Comparison of ENCODE assay signal across 11 cellular contexts in genomic region chr7:158710651-158711102, GRCh38. TPM values are rescaled to one million over a fixed set of nuclear protein-coding genes. Genes with fewer than 3 reads are reported as not detected.
DNase-seq lines count a peak whose midpoint lies in the region; ATAC-seq, FAIRE-seq and TF ChIP-seq lines count a peak whose summit lies in the region.
"Had no signal": no experiment of that assay in that cellular context is flagged by ENCODE, and none has a peak within 500 bp of the region (broad histone marks: within the 10 kb centered on the region; RNA-seq: fewer than 3 reads in every experiment).

No MANE protein-coding gene starts in this region.

- TF ChIP-seq CTCF in H1 (IDR thresholded peaks at IDR 0.05; ENCODE audit: control extremely low read depth in 1 of 3, insufficient read depth in 1 of 3, low read depth in 1 of 3, low read length in 3 of 3): no peak
- no peak for TF ChIP-seq CTCF in upper lobe of left lung (IDR thresholded peaks at IDR 0.05)
- TF ChIP-seq CTCF in neural progenitor cell (IDR thresholded peaks at IDR 0.05): no peak

- no peaks in the 10 kb centered on the region for H4K20me1 ChIP-seq in H1 (replicated peaks in 1 of 2; ENCODE audit: control insufficient read depth in 1 of 2, insufficient read depth in 2 of 2, low read length in 2 of 2)
- no peaks in the 10 kb centered on the region for H4K20me1 ChIP-seq in neural progenitor cell (ENCODE audit: low read depth)

- TF ChIP-seq POLR2A in H1 (IDR thresholded peaks at IDR 0.05; ENCODE audit: control extremely low read depth in 1 of 2, low read depth in 2 of 2, low read length in 2 of 2) (no peak), upper lobe of left lung (IDR thresholded peaks at IDR 0.05) (no peak)

- no peak overlapping the region for H2BK12ac ChIP-seq in H1 (ENCODE audit: low read depth, low read length)

- no peak overlapping the region for H3K4me3 ChIP-seq in H1 (ENCODE audit: extremely low read depth in 1 of 4, insufficient read depth in 2 of 4, low read depth in 3 of 4, low read length in 4 of 4)
- H3K4me3 ChIP-seq in upper lobe of left lung: no peak overlapping the region
- H3K4me3 ChIP-seq in neural progenitor cell: no peak overlapping the region
- H3K4me3 ChIP-seq: GM23338 had no signal

- H3K4me1 ChIP-seq in H1 (replicated peaks in 1 of 4; ENCODE audit: control insufficient read depth in 3 of 4, insufficient read depth in 4 of 4, low read length in 3 of 4) (peaks cover 0 to 3% (median 0%) of the 10 kb centered on the region in 4 experiments; a peak in 1 of 7 replicates), upper lobe of left lung (peaks cover 0 to 6% (median 4%) of the 10 kb centered on the region in 4 donors), neural progenitor cell (no peaks in the 10 kb centered on the region)

- H3K4me2 ChIP-seq in H1 (ENCODE audit: insufficient read depth in 1 of 2, low read depth in 2 of 2, low read length in 2 of 2) (no peak overlapping the region), neural progenitor cell (no peak overlapping the region)
- H3K4me2 ChIP-seq: GM23338 had no signal

- no peaks in the 10 kb centered on the region for H3K79me2 ChIP-seq in H1 (ENCODE audit: control insufficient read depth in 1 of 2, insufficient read depth in 2 of 2, low read length in 2 of 2)
- H3K79me2 ChIP-seq in neural progenitor cell (ENCODE audit: low read depth): no peaks in the 10 kb centered on the region

- H3K4ac ChIP-seq in H1 (replicated peaks; ENCODE audit: insufficient read length, low read depth, low read length): no peak overlapping the region

- H3K56ac ChIP-seq in H1 (replicated peaks; ENCODE audit: insufficient read length, low read depth, low read length): no peak overlapping the region

- no peaks in the 10 kb centered on the region for H3K36me3 Mint-ChIP-seq in neural progenitor cell

- H2AK5ac ChIP-seq in H1 (ENCODE audit: low read depth, low read length): no peak overlapping the region

- FAIRE-seq in H1 (lab: Jason Lieb, UNC): no peak

- DNase-seq in left ventricle myocardium superior: no peak
- no peak for DNase-seq in Right ventricle myocardium inferior (ENCODE audit: missing footprints)
- DNase-seq in NOMO-1 (lab: John Stamatoyannopoulos, UW; ENCODE audit: unreplicated experiment in 2 of 2): peak; percentile 83 to 86
- DNase-seq in H1 (ENCODE audit: low read depth in 1 of 2, low spot score in 2 of 2): peak in 1 of 2 experiments; percentile 20
- DNase-seq in upper lobe of left lung: no peak
- no peak for DNase-seq in COLO668 (lab: John Stamatoyannopoulos, UW; ENCODE audit: unreplicated experiment)
- DNase-seq in OCI-M2 (lab: John Stamatoyannopoulos, UW; ENCODE audit: unreplicated experiment): no peak
- DNase-seq in neural progenitor cell (ENCODE audit: low spot score): no peak
- DNase-seq: NCI-H1092 treated with DMSO at 0.1 percent for 48 hours had no signal

- H4K8ac ChIP-seq in H1 (ENCODE audit: extremely low read depth, insufficient read depth, low read length): no peak overlapping the region

- H2AFZ ChIP-seq in H1 (ENCODE audit: low read length) (no peak overlapping the region), neural progenitor cell (replicated peaks) (no peak overlapping the region)
- H2AFZ ChIP-seq: GM23338 had no signal

- H2BK120ac ChIP-seq in H1 (replicated peaks; ENCODE audit: low read depth, low read length): no peak overlapping the region

- no peaks in the 10 kb centered on the region for H3K36me3 ChIP-seq in H1 (ENCODE audit: control insufficient read depth in 2 of 4, insufficient read depth in 4 of 4, low read length in 3 of 4)
- H3K36me3 ChIP-seq in upper lobe of left lung: no peaks in the 10 kb centered on the region
- no peaks in the 10 kb centered on the region for H3K36me3 ChIP-seq in neural progenitor cell

- no peak for TF ChIP-seq EP300 in H1 (IDR thresholded peaks at IDR 0.05; ENCODE audit: borderline replicate concordance in 1 of 2, low read depth in 2 of 2, low read length in 2 of 2)
- TF ChIP-seq EP300 in upper lobe of left lung (IDR thresholded peaks at IDR 0.05): no peak

- CTCF ChIA-PET in H1 (lab: Charles Lee; ENCODE audit: partially characterized antibody): interaction anchor here (1.2 to 2.2 kb wide), 3 partner anchors 23 to 200 kb away, joined by 3 to 12 read pairs (median 5); no protein-coding TSS in a partner anchor

- intact Hi-C loops in left ventricle myocardium superior (cut with micrococcal nuclease): no loop called here
- intact Hi-C loops in Right ventricle myocardium inferior (cut with DNase I): no loop called here

- H4K5ac ChIP-seq in H1 (ENCODE audit: insufficient read length, low read depth, low read length): no peak overlapping the region

- 0 out of 2 replicates have a peak overlapping the region, but pooled peaks have one; percentile 83 for H2BK15ac ChIP-seq in H1 (ENCODE audit: low read length)

- no peak for TF ChIP-seq RAD21 in H1 (IDR thresholded peaks at IDR 0.05 in 1 of 2, conservative IDR thresholded peaks at IDR 0.05 in 1 of 2; ENCODE audit: low read depth in 2 of 2, low read length in 2 of 2)

- no peak overlapping the region for H3K27ac ChIP-seq in H1 (ENCODE audit: low read depth, low read length)
- H3K27ac ChIP-seq in upper lobe of left lung: no peak overlapping the region
- no peak overlapping the region for H3K27ac ChIP-seq in neural progenitor cell
- H3K27ac ChIP-seq: VCaP had no signal

- no peaks in the 10 kb centered on the region for H3K27me3 ChIP-seq in H1 (replicated peaks in 1 of 4; ENCODE audit: control insufficient read depth in 3 of 4, extremely low read depth in 1 of 4, insufficient read depth in 3 of 4, low read length in 3 of 4)
- no peaks in the 10 kb centered on the region for H3K27me3 ChIP-seq in upper lobe of left lung
- H3K27me3 ChIP-seq in neural progenitor cell: no peaks in the 10 kb centered on the region

- no peaks in the 10 kb centered on the region for H3K9me3 ChIP-seq in H1 (ENCODE audit: insufficient read depth in 2 of 2, low read depth in 1 of 2, low read length in 1 of 2)
- H3K9me3 ChIP-seq in upper lobe of left lung: peaks cover 0 to 3% (median 0%) of the 10 kb centered on the region in 4 donors
- H3K9me3 ChIP-seq in neural progenitor cell (ENCODE audit: low read depth): no peaks in the 10 kb centered on the region

- H3K23ac ChIP-seq in H1 (ENCODE audit: insufficient read length): no peak overlapping the region

- H3K4me1 Mint-ChIP-seq in neural progenitor cell: peaks cover 2% of the 10 kb centered on the region

- H3K23me2 ChIP-seq in H1 (ENCODE audit: low read depth, low read length): no peaks in the 10 kb centered on the region

- H3K4me3 Mint-ChIP-seq in neural progenitor cell: no peak overlapping the region
- H3K4me3 Mint-ChIP-seq: GM23338 had no signal

- POLR2A ChIA-PET in H1 (lab: Charles Lee; ENCODE audit: partially characterized antibody): interaction anchor here (1.5 kb wide), 1 partner anchor 15 kb away, joined by 4 read pairs; no protein-coding TSS in a partner anchor

- H2BK20ac ChIP-seq in H1 (ENCODE audit: low read length): no peak overlapping the region

- no peak overlapping the region for H3K9ac ChIP-seq in H1 (replicated peaks in 1 of 4; ENCODE audit: extremely low read depth in 1 of 4, low read depth in 3 of 4, low read length in 3 of 4)
- H3K9ac ChIP-seq in neural progenitor cell: no peak overlapping the region

- peaks cover 9% of the 10 kb centered on the region for H3K9me3 Mint-ChIP-seq in neural progenitor cell

- no peak overlapping the region for H3K27ac Mint-ChIP-seq in neural progenitor cell
- H3K27ac Mint-ChIP-seq: GM23338 had no signal

- ATAC-seq in left ventricle myocardium superior (peak; percentile 29), Right ventricle myocardium inferior (no peak), upper lobe of left lung (ENCODE audit: low FRiP score in 2 of 2) (peak; percentile 23 to 78)
- ATAC-seq: GM23338 had no signal

- 91% methylated on average over 7 of the region's 7 CpGs; no CpG with 5 or more reads in 1 of the 2 experiments for WGBS in H1 (ENCODE audit: extremely low coverage in 1 of 2, insufficient coverage in 1 of 2, insufficient read length in 1 of 2, insufficient replicate concordance in 2 of 2, low coverage in 1 of 2, low lambda C conversion rate in 2 of 2, missing lambda C conversion rate in 1 of 2), 2 experiments
- WGBS in upper lobe of left lung, 2 donors: 54 to 68% methylated on average over 4 to 7 of the region's 7 CpGs

- H3K27me3 Mint-ChIP-seq in neural progenitor cell (ENCODE audit: insufficient read depth, low read depth): peaks cover 2% of the 10 kb centered on the region

- H4K91ac ChIP-seq in H1 (replicated peaks; ENCODE audit: insufficient read length, low read length): no peak overlapping the region

- H2BK5ac ChIP-seq in H1 (ENCODE audit: low read depth, low read length): no peak overlapping the region

- no peak overlapping the region for H3K18ac ChIP-seq in H1 (ENCODE audit: extremely low read depth, low read length)

- H3F3A ChIP-seq in neural progenitor cell (ENCODE audit: low read depth): peaks cover 3% of the 10 kb centered on the region

- H3K14ac ChIP-seq in H1 (ENCODE audit: insufficient read length): no peak overlapping the region

- no peaks in the 10 kb centered on the region for H3K79me1 ChIP-seq in H1 (ENCODE audit: low read depth, low read length)

TF ChIP-seq in H1, 55 proteins besides CTCF, POLR2A, EP300 and RAD21 (continues in another document):
- TF ChIP-seq CEBPB (IDR thresholded peaks at IDR 0.05; ENCODE audit: low read depth, low read length) (no peak), CBX5 (IDR thresholded peaks at IDR 0.05; ENCODE audit: low read depth, low read length) (no peak), YY1 (IDR thresholded peaks at IDR 0.05; ENCODE audit: low read depth, low read length) (no peak), KDM4A (IDR thresholded peaks at IDR 0.05; ENCODE audit: low read depth, low read length, severe bottlenecking) (no peak), CTBP2 (IDR thresholded peaks at IDR 0.05; ENCODE audit: borderline replicate concordance, insufficient read depth, insufficient read length, low read length) (no peak), MAFK (IDR thresholded peaks at IDR 0.05; ENCODE audit: low read depth, low read length) (no peak), POU5F1 (IDR thresholded peaks at IDR 0.05; ENCODE audit: low read depth, low read length) (no peak), TAF7 (optimal IDR thresholded peaks at IDR 0.05; ENCODE audit: borderline replicate concordance, low read depth, low read length) (no peak)

RNA-seq across cellular contexts. Expression of gene NCAPG2, which starts 6.1 kb away (rescaled TPM):
- total RNA-seq in left ventricle myocardium superior (5.0 TPM), Right ventricle myocardium inferior (6.4 TPM), upper lobe of left lung (10 to 100 TPM in 1 of 6 donors, 1 to 10 TPM in 5; 4.6 to 11.0 (median 7.8) TPM), neural progenitor cell (ENCODE audit: low replicate concordance) (74.3 and 89.6 TPM in 2 replicates)
- total RNA-seq in H1 (2021; fragmentation: NEBNext Ultra II Directional; extraction: Animal tissue kit (Norgen Biotek cat#: 25700)): 119 and 125 TPM in 2 replicates
- 49.9 and 50.1 TPM in 2 replicates for polyA plus RNA-seq in H1 (2011; rRNA removed)
- polyA plus RNA-seq in H1 (2011; cell fraction: cytosol; rRNA removed): 83.7 TPM
- polyA plus RNA-seq in H1 (2011; cell fraction: nucleus; rRNA removed): 66.1 TPM
- polyA plus RNA-seq in H1 (2012, experiment 1 of 2): 106 to 137 TPM (median 113 TPM) in 4 replicates
- polyA plus RNA-seq in H1 (2012, experiment 2 of 2): 7.3 TPM
- polyA plus RNA-seq in H1 (2013, experiment 1 of 2): 36.6 TPM
- 39.2 TPM for polyA plus RNA-seq in H1 (2013, experiment 2 of 2)
- polyA minus RNA-seq in H1 (2011; rRNA and poly(A)+ RNA removed): 167 and 172 TPM in 2 replicates
- 79.4 TPM for polyA minus RNA-seq in H1 (2011; cell fraction: cytosol; rRNA and poly(A)+ RNA removed)
- polyA minus RNA-seq in H1 (2011; cell fraction: nucleus; rRNA and poly(A)+ RNA removed): 106 TPM

Comparison
In these comparisons a context has a peak if more than half of its experiments do, and no peak if none do; other contexts are left out.
1. DNase-seq: peak in NOMO-1 (2 of 2); none in left ventricle myocardium superior (single experiment), Right ventricle myocardium inferior (single experiment), upper lobe of left lung (0 of 2), COLO668 (single experiment), OCI-M2 (single experiment) and neural progenitor cell (single experiment).